ENCODE assay signal across 18 cellular contexts in the genomic region with DNA sequence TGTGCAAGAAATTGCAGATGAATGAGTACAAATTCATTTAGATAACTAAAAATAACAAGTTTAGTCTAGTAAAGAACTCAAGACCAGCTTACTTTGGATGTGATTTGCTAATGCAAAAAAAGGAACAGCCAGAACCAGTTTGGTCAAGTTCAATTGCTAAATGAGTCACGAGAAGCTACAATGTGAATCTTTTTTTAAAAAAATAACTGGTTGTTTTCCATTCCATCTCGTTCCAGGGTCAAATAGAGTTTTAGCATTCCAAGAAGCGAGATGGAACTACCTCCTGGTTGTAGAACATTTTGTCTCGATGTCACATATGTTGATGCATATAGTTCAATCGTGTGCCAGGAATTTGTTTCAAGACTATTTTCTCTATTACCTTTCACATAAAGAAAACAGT.
A peak's percentile ranks its signal among the peaks of the same experiment; 100 is the strongest.
DNase-seq lines count a peak whose midpoint lies in the region; ATAC-seq and TF ChIP-seq lines count a peak whose summit lies in the region.
"Had no signal": no experiment of that assay in that cellular context is flagged by ENCODE, and none has a peak within 500 bp of the region (broad histone marks: within the 10 kb centered on the region; RNA-seq: fewer than 3 reads in every experiment).

No MANE protein-coding gene starts in this region.

- 0 out of 2 replicates have a peak, but pooled peaks cover 4% of the 10 kb centered on the region for H3K9me3 ChIP-seq in PC-9 (ENCODE audit: insufficient read depth, low read depth)
- H3K9me3 ChIP-seq: right atrium auricular region had no signal

- H4K20me1 ChIP-seq in PC-9 (ENCODE audit: insufficient read depth): no peaks in the 10 kb centered on the region

- H3K27ac ChIP-seq in PC-9: peak overlapping the region; percentile 58
- H3K27ac ChIP-seq in epithelial cell of prostate: peak overlapping the region; percentile 31
- H3K27ac ChIP-seq: right atrium auricular region had no signal

- H3K27me3 ChIP-seq in PC-9 (ENCODE audit: insufficient read depth, low read depth): no peaks in the 10 kb centered on the region
- H3K27me3 ChIP-seq: right atrium auricular region had no signal

- peak overlapping the region; percentile 69; the same call in 1 of the 2 replicates for H2AFZ ChIP-seq in PC-9
- H2AFZ ChIP-seq: GM23338 had no signal

- H3K36me3 ChIP-seq in PC-9 (ENCODE audit: low read depth): no peaks in the 10 kb centered on the region
- H3K36me3 ChIP-seq: right atrium auricular region had no signal

- POLR2A ChIA-PET in PC-9 (lab: Charles Lee; ENCODE audit: unreplicated experiment): no interaction called here

- intact Hi-C loops in PC-9 (cut with micrococcal nuclease; ENCODE audit: unreplicated experiment): loop anchor here (1.0 kb wide), 2 partner anchors 23 to 28 kb away; no protein-coding TSS in a partner anchor

- H3F3A ChIP-seq in PC-9 (ENCODE audit: insufficient read depth, low read depth): peaks cover 6% of the 10 kb centered on the region; the same call in 1 of the 2 replicates

- H3K4me3 ChIP-seq in PC-9: peak overlapping the region; percentile 17; the same call in 1 of the 2 replicates
- H3K4me3 ChIP-seq: GM23338, right atrium auricular region had no signal

- TF ChIP-seq CTCF in PC-9 (conservative IDR thresholded peaks at IDR 0.05) (no peak), omental fat pad (IDR thresholded peaks at IDR 0.05) (no peak)

- ATAC-seq in GM18519 (IDR thresholded peaks at IDR 0.05; ENCODE audit: low FRiP score, unreplicated experiment) (no peak), omental fat pad (ENCODE audit: low FRiP score) (no peak)
- ATAC-seq: GM23338; natural killer cell; stimulated activated naive CD8-positive, alpha-beta T cell treated with anti-CD3 and anti-CD28 coated beads, Interleukin-15, Interleukin-2, amounts not matched to agents 100 U/mL and 50 U/mL, for 24 hours had no signal

- DNase-seq in AG20443 (ENCODE audit: low spot score) (peak; percentile 30), PC-9 (peak; percentile 9 to 84), epithelial cell of prostate (ENCODE audit: low read depth, low spot score) (peak; percentile 56), non-pigmented ciliary epithelial cell (ENCODE audit: low read depth) (peak; percentile 96), NCI-H82 (lab: John Stamatoyannopoulos, UW) (no peak), omental fat pad (ENCODE audit: low spot score) (no peak)
- DNase-seq in stimulated activated naive CD4-positive, alpha-beta T cell (lab: John Stamatoyannopoulos, UW): no peak
- DNase-seq: activated B cell treated with CpG ODN at 0.5 μM for 24 hours; central memory CD4-positive, alpha-beta T cell; natural killer cell; NCI-H1105; NCI-H345; OCI-M1; stimulated activated naive CD8-positive, alpha-beta T cell treated with anti-CD3 and anti-CD28 coated beads, Interleukin-15, Interleukin-2, amounts not matched to agents 100 U/mL and 50 U/mL, for 24 hours; SW 1271 had no signal

- H3K4me1 ChIP-seq in PC-9 (replicated peaks; ENCODE audit: insufficient read depth): peaks cover 14% of the 10 kb centered on the region
- H3K4me1 ChIP-seq: right atrium auricular region had no signal

- CTCF ChIA-PET in PC-9 (lab: Charles Lee): no interaction called here

- peak overlapping the region; percentile 58 for H3K4me2 ChIP-seq in PC-9
- H3K4me2 ChIP-seq: GM23338 had no signal

- no peaks in the 10 kb centered on the region for H3K79me2 ChIP-seq in PC-9 (ENCODE audit: low read depth)

- BruUV-seq in PC-9 (replicated peaks; lab: Mats Ljungman, UMichigan): no TSS peak

- H3K9me2 ChIP-seq in PC-9 (ENCODE audit: insufficient read depth): no peaks in the 10 kb centered on the region

Comparison
In these comparisons a context has a peak if more than half of its experiments do, and no peak if none do; other contexts are left out.
1. DNase-seq: peak in AG20443 (single experiment), PC-9 (2 of 2), epithelial cell of prostate (single experiment) and non-pigmented ciliary epithelial cell (single experiment); none in stimulated activated naive CD4-positive, alpha-beta T cell (0 of 6), NCI-H82 (single experiment) and omental fat pad (single experiment).